In the genomic region with DNA sequence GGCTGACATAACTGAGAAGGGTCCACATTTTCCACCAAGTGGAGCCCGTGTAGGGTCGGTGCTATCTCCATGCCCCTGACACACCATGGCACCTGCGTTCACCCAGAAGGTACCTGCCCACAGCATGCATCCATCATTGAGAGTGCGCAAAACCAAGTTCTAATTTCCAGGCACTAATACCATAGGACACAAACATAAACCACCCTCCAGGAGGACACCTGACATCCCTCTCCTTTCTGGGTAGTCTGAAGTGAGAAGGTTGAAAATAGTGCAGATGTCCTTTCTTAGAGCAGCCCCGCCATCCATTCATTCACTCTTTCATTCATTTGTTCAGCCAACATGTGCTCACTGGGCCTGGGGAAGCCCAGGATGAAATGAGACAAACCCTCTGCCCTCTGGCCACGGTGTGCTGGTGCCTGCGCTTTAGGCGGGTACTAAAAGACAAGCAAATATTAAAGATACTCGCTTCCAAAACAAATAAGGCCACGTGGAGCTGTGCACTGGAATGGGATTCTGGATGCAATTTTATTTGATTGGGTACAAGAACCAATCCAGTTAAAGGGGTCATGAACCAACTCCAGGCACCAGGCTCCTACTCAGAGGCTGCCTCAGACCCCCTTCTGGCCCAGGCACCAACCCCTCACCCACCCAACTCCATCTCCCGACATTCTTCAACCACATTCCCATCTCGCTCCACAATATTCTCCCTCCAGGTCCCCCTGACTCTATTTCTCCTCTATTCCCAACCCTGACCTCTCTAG, we compare ENCODE assay signal across 9 cellular contexts. TPM values are rescaled to one million over a fixed set of nuclear protein-coding genes. Genes with fewer than 3 reads are reported as not detected.
DNase-seq lines count a peak whose midpoint lies in the region; ATAC-seq, FAIRE-seq and TF ChIP-seq lines count a peak whose summit lies in the region.
"Had no signal": no experiment of that assay in that cellular context is flagged by ENCODE, and none has a peak within 500 bp of the region (broad histone marks: within the 10 kb centered on the region; RNA-seq: fewer than 3 reads in every experiment).

No MANE protein-coding gene starts in this region.

- CTCF ChIA-PET in CD4-positive, alpha-beta memory T cell (lab: Charles Lee; ENCODE audit: partially characterized antibody), result no interaction called here

- peaks cover 3 to 5% (median 4%) of the 10 kb centered on the region in 4 donors for H3K4me1 Mint-ChIP-seq in CD4-positive, alpha-beta memory T cell

- 42 to 43% methylated on average over 12 of the region's 12 CpGs for WGBS in pancreas, 2 donors
- WGBS in small intestine, 3 donors, result 64 to 66% (median 65%) methylated on average over 12 of the region's 12 CpGs

- peak overlapping the region in 4 of 7 donors; percentile 14 to 85 (median 78) for H3K27ac Mint-ChIP-seq in CD4-positive, alpha-beta memory T cell

- intact Hi-C loops in CD4-positive, alpha-beta memory T cell (cut with micrococcal nuclease), result no loop called here
- intact Hi-C loops in pancreas (cut with DNase I), result no loop called here

- H2AFZ ChIP-seq in OCI-LY3 (ENCODE audit: low read depth, low read length), result no peak overlapping the region

- H3K27me3 ChIP-seq in CD4-positive, alpha-beta memory T cell (ENCODE audit: insufficient read depth, low read length), result no peaks in the 10 kb centered on the region
- no peaks in the 10 kb centered on the region; the same call in 1 of the 2 replicates for H3K27me3 ChIP-seq in OCI-LY3 (ENCODE audit: low read depth, low read length)
- H3K27me3 ChIP-seq in pancreas, result no peaks in the 10 kb centered on the region
- H3K27me3 ChIP-seq in small intestine (ENCODE audit: control insufficient read depth in 2 of 2, insufficient read depth in 2 of 2, low read length in 2 of 2), result no peaks in the 10 kb centered on the region

- peak overlapping the region; percentile 84 for H3K4me2 ChIP-seq in OCI-LY3 (ENCODE audit: low read length)

- H3K79me2 ChIP-seq in OCI-LY3 (ENCODE audit: low read length), result peaks cover 7% of the 10 kb centered on the region

- peaks cover 0 to 2% (median 0%) of the 10 kb centered on the region in 8 donors for H3K9me3 Mint-ChIP-seq in CD4-positive, alpha-beta memory T cell

- H3K27ac ChIP-seq in CD4-positive, alpha-beta memory T cell (ENCODE audit: low read depth, low read length), result no peak overlapping the region
- H3K27ac ChIP-seq in OCI-LY3 (ENCODE audit: low read length) (no peak overlapping the region), pancreas (no peak overlapping the region), small intestine (ENCODE audit: low read depth in 1 of 2, low read length in 1 of 2) (no peak overlapping the region)

- TF ChIP-seq CTCF in OCI-LY3 (IDR thresholded peaks at IDR 0.05; ENCODE audit: low read depth, low read length), result no peak
- no peak for TF ChIP-seq CTCF in epithelial cell of proximal tubule (conservative IDR thresholded peaks at IDR 0.05; ENCODE audit: low read depth, low read length)
- no peak for TF ChIP-seq CTCF in pancreas (IDR thresholded peaks at IDR 0.05)

- POLR2A ChIA-PET in CD4-positive, alpha-beta memory T cell (lab: Charles Lee; ENCODE audit: partially characterized antibody), result no interaction called here

- DNase-seq in CD4-positive, alpha-beta memory T cell, result no peak
- no peak for DNase-seq in epithelial cell of proximal tubule (ENCODE audit: low read depth)
- DNase-seq in pancreas, result peak in 1 of 6 donors; percentile 20
- DNase-seq in NK-92 treated with Interleukin-12 subunit alpha and Interleukin-12 subunit beta, amount 100 ng/mL, for 24 hours (lab: John Stamatoyannopoulos, UW), result no peak
- DNase-seq in germinal center (ENCODE audit: low spot score), result no peak
- no peak for DNase-seq in small intestine
- DNase-seq: NCI-H2107 had no signal

- no peaks in the 10 kb centered on the region for H4K20me1 ChIP-seq in OCI-LY3 (ENCODE audit: insufficient read depth, low read length)

- H3K9me3 ChIP-seq in CD4-positive, alpha-beta memory T cell (ENCODE audit: control insufficient read depth in 1 of 2, low read length in 2 of 2), result no peaks in the 10 kb centered on the region
- H3K9me3 ChIP-seq in OCI-LY3 (ENCODE audit: insufficient read depth, low read length) (no peaks in the 10 kb centered on the region), pancreas (no peaks in the 10 kb centered on the region), small intestine (ENCODE audit: control insufficient read depth, low read depth) (no peaks in the 10 kb centered on the region)

- H3K27me3 Mint-ChIP-seq in CD4-positive, alpha-beta memory T cell, result peaks cover 0 to 1% of the 10 kb centered on the region in 2 donors

- H3K36me3 Mint-ChIP-seq in CD4-positive, alpha-beta memory T cell, result no peaks in the 10 kb centered on the region

- ATAC-seq in pancreas (peak; percentile 33 to 45 (median 34)), GM21360 (IDR thresholded peaks at IDR 0.05; ENCODE audit: unreplicated experiment) (no peak)

- no peak overlapping the region for H3K9ac ChIP-seq in OCI-LY3 (ENCODE audit: low read length)

- FAIRE-seq in pancreas (lab: Jason Lieb, UNC), result no peak
- no peak for FAIRE-seq in small intestine (lab: Jason Lieb, UNC)

- peak overlapping the region; percentile 75 to 88 (median 81) for H3K4me3 Mint-ChIP-seq in CD4-positive, alpha-beta memory T cell

- H3K4me1 ChIP-seq in CD4-positive, alpha-beta memory T cell (ENCODE audit: insufficient read depth, low read length), result peaks cover 5% of the 10 kb centered on the region
- H3K4me1 ChIP-seq in OCI-LY3 (ENCODE audit: low read length) (peaks cover 11% of the 10 kb centered on the region), pancreas (peaks cover 0 to 10% (median 0%) of the 10 kb centered on the region in 3 donors), small intestine (ENCODE audit: control insufficient read depth in 2 of 2, insufficient read depth in 1 of 2, low read depth in 1 of 2, low read length in 1 of 2) (no peaks in the 10 kb centered on the region)

- H3K4me3 ChIP-seq in CD4-positive, alpha-beta memory T cell (ENCODE audit: low read length in 2 of 2), result no peak overlapping the region
- H3K4me3 ChIP-seq in OCI-LY3 (ENCODE audit: low read length), result peak overlapping the region; percentile 91
- peak overlapping the region; percentile 88 for H3K4me3 ChIP-seq in epithelial cell of proximal tubule (ENCODE audit: low read depth, low read length)
- H3K4me3 ChIP-seq in pancreas, result peak overlapping the region; percentile 40 to 79 (median 64)
- peak overlapping the region in 1 of 2 donors; percentile 4 for H3K4me3 ChIP-seq in small intestine (ENCODE audit: low read depth in 1 of 2, low read length in 2 of 2)

- H3K36me3 ChIP-seq in CD4-positive, alpha-beta memory T cell (ENCODE audit: insufficient read depth, low read length), result no peaks in the 10 kb centered on the region
- H3K36me3 ChIP-seq in OCI-LY3 (replicated peaks; ENCODE audit: low read depth, low read length) (no peaks in the 10 kb centered on the region), pancreas (no peaks in the 10 kb centered on the region), small intestine (ENCODE audit: control insufficient read depth in 2 of 2, insufficient read depth in 2 of 2, low read length in 2 of 2) (no peaks in the 10 kb centered on the region)

RNA-seq across cellular contexts. Expression of a gene that starts 1.2 kb away (rescaled TPM):
- total RNA-seq in CD4-positive, alpha-beta memory T cell, result 1 to 10 TPM in 1 of 2 experiments, under 1 TPM in 1; 0.30 to 1.5 TPM
- polyA plus RNA-seq in CD4-positive, alpha-beta memory T cell, result 1 to 10 TPM in 1 of 2 donors, not detected in 1; 1.9 TPM
- total RNA-seq in epithelial cell of proximal tubule (43.6 and 82.6 TPM in 2 replicates), pancreas (10 to 100 TPM; 26.3 to 39.6 (median 30.0) TPM)
- polyA plus RNA-seq in pancreas (10 to 100 TPM in 1 of 2 donors, 1 to 10 TPM in 1; 8.9 to 13.9 TPM), small intestine (1 to 10 TPM; 2.9 to 8.8 (median 3.0) TPM)

Comparison
In these comparisons a context has a peak if more than half of its experiments do, and no peak if none do; other contexts are left out.
1. H3K4me3 ChIP-seq: peak in OCI-LY3 (single experiment), epithelial cell of proximal tubule (single experiment) and pancreas (4 of 4); none in CD4-positive, alpha-beta memory T cell (0 of 2).
2. RNA of a gene that starts 1.2 kb away (total RNA-seq): 43.6 to 82.6 TPM in epithelial cell of proximal tubule and 26.3 to 39.6 TPM in pancreas; 0.30 to 1.5 TPM in CD4-positive, alpha-beta memory T cell; every median in the first group is over 10 times any median in the second.